In genomic region chr11:113313601-113314000, GRCh38 we compare ENCODE assay signal across 7 cellular contexts. TPM values are rescaled to one million over a fixed set of nuclear protein-coding genes. Genes with fewer than 3 reads are reported as not detected.
DNase-seq lines count a peak whose midpoint lies in the region; ATAC-seq and TF ChIP-seq lines count a peak whose summit lies in the region.

No MANE protein-coding gene starts in this region.

- H3K23me2 ChIP-seq in H9 (ENCODE audit: insufficient read length, low read depth, low read length, poor library complexity, severe bottlenecking) = peaks cover 7% of the 10 kb centered on the region

- no peak overlapping the region for H2AK5ac ChIP-seq in H9 (ENCODE audit: insufficient read length, low read length)

- no peak overlapping the region for H3K4ac ChIP-seq in H9 (ENCODE audit: low read depth, low read length)

- H2BK12ac ChIP-seq in H9 (ENCODE audit: insufficient read length, low read depth, low read length) = no peak overlapping the region

- H3K79me1 ChIP-seq in H9 (ENCODE audit: insufficient read depth, low read depth, low read length, poor library complexity, severe bottlenecking) = no peaks in the 10 kb centered on the region

- ATAC-seq in Panc1 = no peak
- ATAC-seq in GM19395 (IDR thresholded peaks at IDR 0.05; ENCODE audit: unreplicated experiment) = no peak
- ATAC-seq in HG02840 (IDR thresholded peaks at IDR 0.05; ENCODE audit: low FRiP score, unreplicated experiment) = no peak
- ATAC-seq in GM19397 (IDR thresholded peaks at IDR 0.05; ENCODE audit: unreplicated experiment) = no peak

- H3K79me2 ChIP-seq in H9 (ENCODE audit: insufficient read depth, low read length) = no peaks in the 10 kb centered on the region

- no peak overlapping the region for H3K23ac ChIP-seq in H9 (ENCODE audit: insufficient read length, low read depth, low read length)

- H3K4me2 ChIP-seq in H9 (ENCODE audit: insufficient read depth, insufficient read length, low read length) (no peak overlapping the region), skeletal muscle satellite cell (ENCODE audit: low read length) (peak overlapping the region; percentile 90)

- no peak overlapping the region for H2BK5ac ChIP-seq in H9 (ENCODE audit: insufficient read length, low read length)

- no peak overlapping the region for H4K8ac ChIP-seq in H9 (replicated peaks; ENCODE audit: insufficient read length, low read depth, low read length)

- H3K36me3 ChIP-seq in Panc1 (ENCODE audit: control insufficient read depth, insufficient read depth, low read length) (no peaks in the 10 kb centered on the region), skeletal muscle satellite cell (ENCODE audit: insufficient read depth, low read length) (no peaks in the 10 kb centered on the region)

- H3K9me3 ChIP-seq in H9 (ENCODE audit: control insufficient read depth, low read depth, low read length) (no peaks in the 10 kb centered on the region), Panc1 (ENCODE audit: control insufficient read depth, insufficient read depth, low read depth, low read length) (no peaks in the 10 kb centered on the region), skeletal muscle satellite cell (replicated peaks; ENCODE audit: low read length) (no peaks in the 10 kb centered on the region)

- H3K18ac ChIP-seq in H9 (ENCODE audit: insufficient read length, low read depth, low read length) = no peak overlapping the region

- H3K9me3 Mint-ChIP-seq in H9 = peaks cover 0 to 4% of the 10 kb centered on the region in 2 experiments; a peak in 1 of 5 replicates

- no peak for DNase-seq in H9
- no peak for DNase-seq in Panc1 (ENCODE audit: low read depth, low spot score)
- DNase-seq in epithelial cell of esophagus (ENCODE audit: low read depth) = peak; percentile 72

- no CpG with 5 or more reads among the region's 3 CpGs for WGBS in H9 (ENCODE audit: extremely low coverage, insufficient read length, low lambda C conversion rate)

- no peak overlapping the region for H2BK120ac ChIP-seq in H9 (ENCODE audit: low read depth, low read length, poor library complexity, severe bottlenecking)

- H4K20me1 ChIP-seq in H9 (ENCODE audit: control insufficient read depth, insufficient read depth, insufficient read length) = no peaks in the 10 kb centered on the region

- H3K4me1 Mint-ChIP-seq in H9 = peaks cover 16 to 19% of the 10 kb centered on the region in 2 experiments

- peak overlapping the region; percentile 71 to 76; a peak in 4 of 5 replicates for H3K4me3 Mint-ChIP-seq in H9

- no peak overlapping the region for H3K56ac ChIP-seq in H9 (ENCODE audit: insufficient read length, low read depth, low read length)

- H4K91ac ChIP-seq in H9 (ENCODE audit: insufficient read length, low read depth, low read length) = no peak overlapping the region

- no peak overlapping the region for H2BK15ac ChIP-seq in H9 (ENCODE audit: low read depth, low read length)

- peaks cover 10% of the 10 kb centered on the region for H3K27me3 Mint-ChIP-seq in H9 (ENCODE audit: low read depth)

- H2BK20ac ChIP-seq in H9 (ENCODE audit: low read depth, low read length, poor library complexity, severe bottlenecking) = no peak overlapping the region

- H3K27ac Mint-ChIP-seq in H9 = no peak overlapping the region

- no peaks in the 10 kb centered on the region for H3K27me3 ChIP-seq in H9 (ENCODE audit: insufficient read depth, low read length)
- H3K27me3 ChIP-seq in Panc1 (ENCODE audit: control insufficient read depth, insufficient read depth, low read length) = no peaks in the 10 kb centered on the region
- H3K27me3 ChIP-seq in skeletal muscle satellite cell (ENCODE audit: control insufficient read depth, insufficient read depth, low read length) = no peaks in the 10 kb centered on the region

- H4K5ac ChIP-seq in H9 (ENCODE audit: insufficient read length, low read depth, low read length) = no peak overlapping the region

- peaks cover 5 to 13% (median 6%) of the 10 kb centered on the region in 3 experiments; a peak in 5 of 7 replicates for H3K36me3 Mint-ChIP-seq in H9 (ENCODE audit: insufficient read depth in 1 of 3, low read depth in 3 of 3)

- POLR2A ChIA-PET in Panc1 (lab: Charles Lee) = interaction anchor here (0.6 kb wide), 1 partner anchor 61 kb away, joined by 3 read pairs; no protein-coding TSS in a partner anchor

- no peak overlapping the region for H3K14ac ChIP-seq in H9 (ENCODE audit: insufficient read depth, low read length)

- H2AFZ ChIP-seq in H9 (ENCODE audit: low read length) = no peak overlapping the region

- no TSS peak for BruUV-seq in Panc1 (replicated peaks; lab: Mats Ljungman, UMichigan)

- in situ Hi-C loops in Panc1 (cut with HindIII; ENCODE audit: low pct_unique_long_range_greater_than_20kb, low sequenced_read_pairs) = no loop called here

- no peak for TF ChIP-seq CTCF in H9 (conservative IDR thresholded peaks at IDR 0.05)
- no peak for TF ChIP-seq CTCF in Panc1 (IDR thresholded peaks at IDR 0.05)
- TF ChIP-seq CTCF in epithelial cell of esophagus (IDR thresholded peaks at IDR 0.05; ENCODE audit: insufficient read depth, low read depth, low read length, missing control alignments) = no peak

- H3K4me3 ChIP-seq in Panc1 (ENCODE audit: low read depth in 2 of 2, low read length in 2 of 2) (peak overlapping the region; percentile 72 to 79), epithelial cell of esophagus (ENCODE audit: low read length) (no peak overlapping the region), skeletal muscle satellite cell (ENCODE audit: low read length) (peak overlapping the region; percentile 94)

- intact Hi-C loops in Panc1 (cut with micrococcal nuclease; ENCODE audit: unreplicated experiment) = no loop called here

- H3K4me1 ChIP-seq in H9 (ENCODE audit: insufficient read depth, low read length) = no peaks in the 10 kb centered on the region
- peaks cover 15% of the 10 kb centered on the region for H3K4me1 ChIP-seq in Panc1 (ENCODE audit: control insufficient read depth, insufficient read depth, low read length)
- peaks cover 39% of the 10 kb centered on the region for H3K4me1 ChIP-seq in skeletal muscle satellite cell (ENCODE audit: control insufficient read depth, insufficient read depth, low read length)

- no peak overlapping the region for H3T11ph ChIP-seq in H9 (ENCODE audit: low read length)

- CTCF ChIA-PET in Panc1 (lab: Charles Lee) = interaction anchor here (0.6 kb wide), 1 partner anchor 10 kb away, joined by 5 read pairs; no protein-coding TSS in a partner anchor

- H3K27ac ChIP-seq in H9 (ENCODE audit: insufficient read length, low read depth, low read length) = no peak overlapping the region
- H3K27ac ChIP-seq in Panc1 (ENCODE audit: low read length) = peak overlapping the region; percentile 79

- no peak overlapping the region for H3K9ac ChIP-seq in H9 (ENCODE audit: extremely low read depth, insufficient read length, low read length)
- H3K9ac ChIP-seq in skeletal muscle satellite cell (ENCODE audit: low read depth, low read length) = peak overlapping the region; percentile 32

RNA-seq across cellular contexts. Expression of gene TTC12, which starts 0.8 kb away (rescaled TPM):
- total RNA-seq in H9 (2021) = 8.3 and 9.5 TPM in 2 replicates
- 24.3 TPM for total RNA-seq in Panc1 (2021; ENCODE audit: unreplicated experiment)
- 14.4 TPM for polyA plus RNA-seq in Panc1 (2012; ENCODE audit: insufficient read length)
- total RNA-seq in skeletal muscle satellite cell (2012; rRNA removed) = 7.4 and 10.6 TPM in 2 replicates
